8 cellular contexts compared by ENCODE assay signal in genomic region chr12:62190921-62191746, GRCh38.
DNase-seq lines count a peak whose midpoint lies in the region; ATAC-seq lines count a peak whose summit lies in the region.

No MANE protein-coding gene starts in this region.

- peaks cover 44% of the 10 kb centered on the region for H3K27me3 ChIP-seq in HUES48 (ENCODE audit: control insufficient read depth, insufficient read depth, low read length)

- H3K4me1 Mint-ChIP-seq in activated naive CD8-positive, alpha-beta T cell treated with anti-CD3 and anti-CD28 coated beads, Interleukin-2, amount 10 ng/mL, durations not matched to agents 7 days and 5 days: peaks cover 16% of the 10 kb centered on the region

- peak overlapping the region; percentile 82 for H3K4me3 Mint-ChIP-seq in activated naive CD8-positive, alpha-beta T cell treated with anti-CD3 and anti-CD28 coated beads, Interleukin-2, amount 10 ng/mL, durations not matched to agents 7 days and 5 days

- H3K36me3 ChIP-seq in HUES48 (ENCODE audit: control insufficient read depth, insufficient read depth, low read length): no peaks in the 10 kb centered on the region

- DNase-seq in activated naive CD8-positive, alpha-beta T cell treated with anti-CD3 and anti-CD28 coated beads, Interleukin-2, amount 10 ng/mL, durations not matched to agents 7 days and 5 days: peak; percentile 57
- DNase-seq in stimulated activated CD4-positive, alpha-beta T cell treated with anti-CD3 and anti-CD28 coated beads, Interleukin-12 subunit alpha, Interleukin-12 subunit beta, amount 100 ng/mL, for 4 hours: peak; percentile 16
- DNase-seq in GM19238 (ENCODE audit: insufficient read length, low spot score) (no peak), NCI-H128 (lab: John Stamatoyannopoulos, UW; ENCODE audit: unreplicated experiment) (no peak), AML-193 (lab: John Stamatoyannopoulos, UW) (no peak)
- DNase-seq in stimulated activated naive CD4-positive, alpha-beta T cell treated with Interleukin-2 at 50 U/mL for 16 hours (lab: John Stamatoyannopoulos, UW): no peak

- H3K4me1 ChIP-seq in HUES48 (ENCODE audit: control insufficient read depth, insufficient read depth, low read length): peaks cover 13% of the 10 kb centered on the region

- no peak overlapping the region for H3K27ac ChIP-seq in HUES48 (ENCODE audit: low read depth, low read length)

- H3K36me3 Mint-ChIP-seq in activated naive CD8-positive, alpha-beta T cell treated with anti-CD3 and anti-CD28 coated beads, Interleukin-2, amount 10 ng/mL, durations not matched to agents 7 days and 5 days: no peaks in the 10 kb centered on the region

- H3K9ac ChIP-seq in HUES48 (ENCODE audit: low read depth, low read length): no peak overlapping the region

- no peak overlapping the region for H3K27ac Mint-ChIP-seq in activated naive CD8-positive, alpha-beta T cell treated with anti-CD3 and anti-CD28 coated beads, Interleukin-2, amount 10 ng/mL, durations not matched to agents 7 days and 5 days

- no peaks in the 10 kb centered on the region for H3K9me3 Mint-ChIP-seq in activated naive CD8-positive, alpha-beta T cell treated with anti-CD3 and anti-CD28 coated beads, Interleukin-2, amount 10 ng/mL, durations not matched to agents 7 days and 5 days

- peak; percentile 44 for ATAC-seq in activated naive CD8-positive, alpha-beta T cell treated with anti-CD3 and anti-CD28 coated beads, Interleukin-2, amount 10 ng/mL, durations not matched to agents 7 days and 5 days (ENCODE audit: low read depth)

- H3K9me3 ChIP-seq in HUES48 (ENCODE audit: control insufficient read depth, insufficient read depth, low read length) (no peaks in the 10 kb centered on the region), iPS-18c (ENCODE audit: control insufficient read depth, insufficient read depth, low read length) (no peaks in the 10 kb centered on the region)

- H3K27me3 Mint-ChIP-seq in activated naive CD8-positive, alpha-beta T cell treated with anti-CD3 and anti-CD28 coated beads, Interleukin-2, amount 10 ng/mL, durations not matched to agents 7 days and 5 days: peaks cover 71% of the 10 kb centered on the region

- H3K4me3 ChIP-seq in HUES48 (ENCODE audit: low read depth, low read length) (peak overlapping the region; percentile 57), iPS-18c (ENCODE audit: insufficient read depth, low read depth, low read length) (peak overlapping the region; percentile 56)

- POLR2A ChIA-PET in activated naive CD8-positive, alpha-beta T cell treated with anti-CD3 and anti-CD28 coated beads, Interleukin-2, amount 10 ng/mL, durations not matched to agents 7 days and 5 days (lab: Charles Lee): no interaction called here

Comparison
In these comparisons a context has a peak if more than half of its experiments do, and no peak if none do; other contexts are left out.
1. DNase-seq: peak in activated naive CD8-positive, alpha-beta T cell treated with anti-CD3 and anti-CD28 coated beads, Interleukin-2, amount 10 ng/mL, durations not matched to agents 7 days and 5 days (single experiment) and stimulated activated CD4-positive, alpha-beta T cell treated with anti-CD3 and anti-CD28 coated beads, Interleukin-12 subunit alpha, Interleukin-12 subunit beta, amount 100 ng/mL, for 4 hours (single experiment); none in GM19238 (single experiment), NCI-H128 (single experiment), AML-193 (0 of 2) and stimulated activated naive CD4-positive, alpha-beta T cell treated with Interleukin-2 at 50 U/mL for 16 hours (single experiment).